Comparison of ENCODE assay signal across 11 cellular contexts in genomic region chr15:40050788-40051615, GRCh38. TPM values are rescaled to one million over a fixed set of nuclear protein-coding genes. Genes with fewer than 3 reads are reported as not detected.
DNase-seq lines count a peak whose midpoint lies in the region; ATAC-seq and TF ChIP-seq lines count a peak whose summit lies in the region.
"Had no signal": no experiment of that assay in that cellular context is flagged by ENCODE, and none has a peak within 500 bp of the region (broad histone marks: within the 10 kb centered on the region; RNA-seq: fewer than 3 reads in every experiment).

No MANE protein-coding gene starts in this region.

- DNase-seq in M059J (ENCODE audit: low read depth) = peak; percentile 30
- DNase-seq in neural crest cell (ENCODE audit: low read depth, low spot score) = no peak
- no peak for DNase-seq in foreskin melanocyte
- no peak for DNase-seq in NK-92 (lab: John Stamatoyannopoulos, UW; ENCODE audit: unreplicated experiment)
- no peak for DNase-seq in middle frontal gyrus (ENCODE audit: extremely low spot score, low spot score)
- DNase-seq: NCI-H2029 had no signal

- H3K36me3 Mint-ChIP-seq in dendritic cell treated with granulocyte-macrophage colony-stimulating factor and Interleukin-4, amounts not matched to agents 40 ng/mL and 50 ng/mL, for 4 days (ENCODE audit: low read depth) = no peaks in the 10 kb centered on the region
- no peaks in the 10 kb centered on the region for H3K36me3 Mint-ChIP-seq in neural crest cell (ENCODE audit: low read depth)

- peaks cover 6% of the 10 kb centered on the region; the same call in 1 of the 2 replicates for H3K79me2 ChIP-seq in DOHH2 (ENCODE audit: control insufficient read depth, low read length)

- TF ChIP-seq CTCF in DOHH2 (IDR thresholded peaks at IDR 0.05; ENCODE audit: low read depth, low read length, poor library complexity, severe bottlenecking) (no peak), neural crest cell (conservative IDR thresholded peaks at IDR 0.05) (no peak)

- no peaks in the 10 kb centered on the region for H3K9me3 ChIP-seq in DOHH2 (ENCODE audit: control insufficient read depth, insufficient read depth, low read length)
- H3K9me3 ChIP-seq: stomach had no signal

- no peaks in the 10 kb centered on the region for H3K27me3 ChIP-seq in DOHH2 (ENCODE audit: control insufficient read depth, low read length)
- H3K27me3 ChIP-seq: cardiac muscle cell, stomach had no signal

- no peaks in the 10 kb centered on the region for H3K9me3 Mint-ChIP-seq in dendritic cell treated with granulocyte-macrophage colony-stimulating factor and Interleukin-4, amounts not matched to agents 40 ng/mL and 50 ng/mL, for 4 days
- H3K9me3 Mint-ChIP-seq in neural crest cell = no peaks in the 10 kb centered on the region

- no peaks in the 10 kb centered on the region for H3K9me2 ChIP-seq in DOHH2 (replicated peaks; ENCODE audit: control insufficient read depth, low read length)

- H3K4me1 Mint-ChIP-seq in dendritic cell treated with granulocyte-macrophage colony-stimulating factor and Interleukin-4, amounts not matched to agents 40 ng/mL and 50 ng/mL, for 4 days (ENCODE audit: low read depth) = peaks cover 80% of the 10 kb centered on the region
- H3K4me1 Mint-ChIP-seq in neural crest cell = peaks cover 28% of the 10 kb centered on the region

- H4K20me1 ChIP-seq in DOHH2 (ENCODE audit: control insufficient read depth, insufficient read depth, low read depth, low read length) = no peaks in the 10 kb centered on the region

- H3K4me3 Mint-ChIP-seq in dendritic cell treated with granulocyte-macrophage colony-stimulating factor and Interleukin-4, amounts not matched to agents 40 ng/mL and 50 ng/mL, for 4 days = no peak overlapping the region
- H3K4me3 Mint-ChIP-seq in neural crest cell = peak overlapping the region; percentile 21

- peaks cover 26% of the 10 kb centered on the region for H3K36me3 ChIP-seq in DOHH2 (ENCODE audit: control insufficient read depth, low read length)
- H3K36me3 ChIP-seq: cardiac muscle cell, stomach had no signal

- H3K4me1 ChIP-seq in DOHH2 (ENCODE audit: control insufficient read depth, low read length) = peaks cover 100% of the 10 kb centered on the region

- H3K27me3 Mint-ChIP-seq in dendritic cell treated with granulocyte-macrophage colony-stimulating factor and Interleukin-4, amounts not matched to agents 40 ng/mL and 50 ng/mL, for 4 days = no peaks in the 10 kb centered on the region
- peaks cover 2% of the 10 kb centered on the region for H3K27me3 Mint-ChIP-seq in neural crest cell (ENCODE audit: low read depth)

- intact Hi-C loops in dendritic cell treated with granulocyte-macrophage colony-stimulating factor and Interleukin-4, amounts not matched to agents 40 ng/mL and 50 ng/mL, for 4 days (cut with micrococcal nuclease) = no loop called here

- peak overlapping the region; percentile 98 for H3K27ac Mint-ChIP-seq in dendritic cell treated with granulocyte-macrophage colony-stimulating factor and Interleukin-4, amounts not matched to agents 40 ng/mL and 50 ng/mL, for 4 days
- H3K27ac Mint-ChIP-seq in neural crest cell (ENCODE audit: unreplicated experiment) = no peak overlapping the region

- no peak overlapping the region for H3K4me3 ChIP-seq in DOHH2 (ENCODE audit: low read length)
- H3K4me3 ChIP-seq: cardiac muscle cell, stomach had no signal

- peak overlapping the region; percentile 7; the same call in 1 of the 2 replicates for H3K27ac ChIP-seq in DOHH2 (ENCODE audit: low read depth, low read length)
- H3K27ac ChIP-seq: cardiac muscle cell, stomach had no signal

- no peak overlapping the region for H3K4me2 ChIP-seq in DOHH2 (ENCODE audit: low read length)

- peaks cover 46% of the 10 kb centered on the region for H3F3A ChIP-seq in DOHH2 (ENCODE audit: control insufficient read depth, insufficient read depth)

- ATAC-seq in HG03460 (IDR thresholded peaks at IDR 0.05; ENCODE audit: unreplicated experiment) = no peak

RNA-seq across cellular contexts. Expression of gene SRP14, which starts 12.0 kb away (rescaled TPM):
- 236 and 307 TPM in 2 replicates for total RNA-seq in M059J (2014; rRNA removed; shearing (Covaris generic))
- total RNA-seq in neural crest cell = 229 and 234 TPM in 2 replicates

RNA-seq across cellular contexts. Expression of gene BMF, which starts 57.7 kb away (rescaled TPM):
- 5.4 and 12.1 TPM in 2 replicates for total RNA-seq in M059J (2014; rRNA removed; shearing (Covaris generic))
- 18.0 and 23.0 TPM in 2 replicates for total RNA-seq in neural crest cell
